ENCODE assay signal across 21 cellular contexts in the genomic region with DNA sequence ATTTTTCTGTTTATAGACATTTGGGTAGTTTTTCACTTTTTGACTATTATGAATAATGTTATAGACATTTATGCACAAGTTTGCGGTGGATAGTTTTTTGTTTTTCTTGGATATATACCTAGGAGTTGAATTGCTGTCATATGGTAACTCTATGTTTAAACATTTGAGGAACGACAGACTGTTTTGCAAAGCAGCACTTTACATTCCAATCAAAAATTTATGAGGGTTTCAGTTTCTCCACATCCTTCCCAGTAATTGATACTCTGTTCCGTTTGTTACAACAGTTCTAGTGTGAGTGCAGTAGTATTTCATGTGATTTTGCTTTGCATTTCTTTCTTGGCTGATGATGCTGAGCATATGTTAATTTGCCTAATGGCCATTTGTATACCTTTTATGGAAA.
"Had no signal": no experiment of that assay in that cellular context is flagged by ENCODE, and none has a peak within 500 bp of the region (broad histone marks: within the 10 kb centered on the region; RNA-seq: fewer than 3 reads in every experiment).

No MANE protein-coding gene starts in this region.

- H3K9ac ChIP-seq: parathyroid adenoma had no signal

- H3K27ac Mint-ChIP-seq: nephron progenitor cell had no signal

- DNase-seq: colonic mucosa; dermis blood vessel endothelial cell; esophagus squamous epithelium; heart right ventricle; hypothalamus; kidney glomerular epithelial cell; mammary epithelial cell; naive thymus-derived CD4-positive, alpha-beta T cell; nephron progenitor cell; retina; stimulated activated CD4-positive, alpha-beta T cell treated with anti-CD3 and anti-CD28 coated beads, Interleukin-2, amount 100 ng/mL, for 48 hours; stimulated activated naive CD4-positive, alpha-beta T cell treated with Interleukin-2 at 50 U/mL for 16 hours; thyroid gland; upper lobe of right lung had no signal

- H3K9me3 ChIP-seq: colonic mucosa, esophagus squamous epithelium, prostate gland, suprapubic skin, thyroid gland, upper lobe of right lung, vagina had no signal

- H2AFZ ChIP-seq: parathyroid adenoma had no signal

- H3K79me2 ChIP-seq: parathyroid adenoma had no signal

- H3K36me3 ChIP-seq: colonic mucosa, esophagus squamous epithelium, heart right ventricle, prostate gland, suprapubic skin, thyroid gland, upper lobe of right lung, vagina had no signal

- H3K27me3 Mint-ChIP-seq: naive thymus-derived CD4-positive, alpha-beta T cell had no signal

- H3K27me3 ChIP-seq: colonic mucosa, esophagus squamous epithelium, heart right ventricle, suprapubic skin, thyroid gland, upper lobe of right lung, vagina had no signal

- H3K4me2 ChIP-seq: smooth muscle cell had no signal

- ATAC-seq: heart right ventricle; left lobe of liver; naive thymus-derived CD4-positive, alpha-beta T cell; sciatic nerve; upper lobe of right lung had no signal

- H3K4me3 ChIP-seq: colonic mucosa, esophagus squamous epithelium, heart right ventricle, prostate gland, smooth muscle cell, suprapubic skin, thyroid gland, upper lobe of right lung, vagina had no signal

- H3K4me3 Mint-ChIP-seq: naive thymus-derived CD4-positive, alpha-beta T cell; nephron progenitor cell had no signal

- H3K36me3 Mint-ChIP-seq: naive thymus-derived CD4-positive, alpha-beta T cell had no signal

- H3K27ac ChIP-seq: colonic mucosa, esophagus squamous epithelium, heart right ventricle, parathyroid adenoma, prostate gland, suprapubic skin, thyroid gland, upper lobe of right lung, vagina had no signal

- H3K4me1 Mint-ChIP-seq: naive thymus-derived CD4-positive, alpha-beta T cell had no signal

- H3K4me1 ChIP-seq: colonic mucosa, esophagus squamous epithelium, heart right ventricle, parathyroid adenoma, suprapubic skin, thyroid gland, upper lobe of right lung, vagina had no signal
